In the genomic region with DNA sequence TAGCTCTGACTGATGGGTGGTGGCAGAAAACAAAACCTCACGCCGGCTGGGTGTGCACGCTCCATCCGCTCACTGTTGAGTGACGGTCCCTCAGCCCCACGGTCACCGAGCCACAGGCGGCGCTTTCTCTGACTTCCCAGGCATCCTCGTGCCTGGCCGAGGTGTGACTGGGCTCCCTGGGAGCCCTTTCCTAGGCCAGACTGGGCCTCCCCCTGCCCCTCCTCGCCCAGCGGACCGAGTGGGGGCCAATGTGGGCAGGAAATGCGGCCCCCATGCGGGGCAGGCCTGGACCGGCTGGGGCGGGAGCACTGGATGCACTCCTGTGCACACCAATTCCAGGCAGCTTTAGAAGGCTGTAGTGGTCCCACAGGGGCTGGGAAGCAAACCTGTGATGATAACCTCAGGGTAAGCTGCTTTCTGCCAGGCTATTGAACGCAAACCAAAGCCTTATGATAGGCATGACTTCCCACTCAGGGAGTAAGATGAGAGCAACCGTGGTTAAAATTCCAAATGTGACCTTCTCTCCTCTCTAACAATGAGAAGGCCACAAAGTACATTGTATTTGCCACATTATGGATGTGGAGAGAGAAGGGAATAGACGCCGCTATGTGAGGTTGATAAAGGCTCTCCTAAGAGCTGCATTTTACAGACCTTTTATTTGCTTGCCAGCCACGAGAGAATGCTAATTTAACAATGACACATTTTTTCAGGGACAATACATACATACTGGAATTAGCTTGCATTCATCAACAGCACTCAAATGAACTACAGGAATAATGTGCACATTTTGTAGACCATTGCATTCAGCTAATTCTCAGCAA, we compare ENCODE assay signal across 18 cellular contexts.
DNase-seq lines count a peak whose midpoint lies in the region; ATAC-seq and TF ChIP-seq lines count a peak whose summit lies in the region.
"Had no signal": no experiment of that assay in that cellular context is flagged by ENCODE, and none has a peak within 500 bp of the region (broad histone marks: within the 10 kb centered on the region; RNA-seq: fewer than 3 reads in every experiment).

No MANE protein-coding gene starts in this region.

- H3K4me3 Mint-ChIP-seq in activated naive CD4-positive, alpha-beta T cell treated with anti-CD3 and anti-CD28 coated beads for 36 hours, result no peak overlapping the region
- H3K4me3 Mint-ChIP-seq: activated B cell treated with CpG ODN at 0.5 μM for 24 hours; stimulated activated naive CD8-positive, alpha-beta T cell treated with anti-CD3 and anti-CD28 coated beads, Interleukin-15, Interleukin-2, amounts not matched to agents 100 ng/mL and 50 ng/mL, for 24 hours had no signal

- no peak overlapping the region for H3K4me3 ChIP-seq in astrocyte of the cerebellum (ENCODE audit: low read depth, low read length)
- H3K4me3 ChIP-seq: psoas muscle had no signal

- peak overlapping the region; percentile 6 for H3K27ac ChIP-seq in layer of hippocampus (ENCODE audit: low read depth, low read length)
- H3K27ac ChIP-seq: psoas muscle had no signal

- CTCF ChIA-PET in activated naive CD4-positive, alpha-beta T cell treated with anti-CD3 and anti-CD28 coated beads for 36 hours (lab: Charles Lee), result interaction anchor here (0.6 to 4.0 kb wide), 8 partner anchors 12 to 373 kb away, joined by 3 to 15 read pairs (median 4); no protein-coding TSS in a partner anchor

- H3K27me3 Mint-ChIP-seq in activated naive CD4-positive, alpha-beta T cell treated with anti-CD3 and anti-CD28 coated beads for 36 hours (ENCODE audit: low read depth), result no peaks in the 10 kb centered on the region
- H3K27me3 Mint-ChIP-seq: activated B cell treated with CpG ODN at 0.5 μM for 24 hours; naive thymus-derived CD8-positive, alpha-beta T cell; stimulated activated naive CD8-positive, alpha-beta T cell treated with anti-CD3 and anti-CD28 coated beads, Interleukin-15, Interleukin-2, amounts not matched to agents 100 ng/mL and 50 ng/mL, for 24 hours had no signal

- no peaks in the 10 kb centered on the region for H3K27me3 ChIP-seq in layer of hippocampus (ENCODE audit: control insufficient read depth, insufficient read depth, low read length)

- in situ Hi-C loops in astrocyte of the cerebellum (cut with HindIII; ENCODE audit: low sequenced_read_pairs), result no loop called here

- TF ChIP-seq CTCF in astrocyte of the cerebellum (IDR thresholded peaks at IDR 0.05; ENCODE audit: low read depth, low read length, missing control alignments), result no peak

- no peak for DNase-seq in activated naive CD4-positive, alpha-beta T cell treated with anti-CD3 and anti-CD28 coated beads for 36 hours
- DNase-seq in activated naive CD4-positive, alpha-beta T cell treated with Interleukin-2 at 50 U/mL for 16 hours, result no peak
- peak; percentile 44 for DNase-seq in astrocyte of the cerebellum (ENCODE audit: low read depth)
- DNase-seq in OCI-M1 (lab: John Stamatoyannopoulos, UW), result no peak
- DNase-seq in CD1c-positive myeloid dendritic cell (ENCODE audit: extremely low spot score), result no peak
- DNase-seq in LoVo (ENCODE audit: low spot score), result no peak
- DNase-seq: activated B cell treated with CpG ODN at 0.5 μM for 24 hours; activated gamma-delta T cell; head of caudate nucleus; mammary epithelial cell; naive thymus-derived CD8-positive, alpha-beta T cell; NCI-H187 treated with DMSO at 0.1 percent for 48 hours; NCI-H526; psoas muscle; SHP77 treated with DMSO at 0.1 percent for 48 hours had no signal

- no peak for ATAC-seq in GM19455 (IDR thresholded peaks at IDR 0.05; ENCODE audit: unreplicated experiment)
- ATAC-seq: naive thymus-derived CD8-positive, alpha-beta T cell; psoas muscle had no signal

- H3K9me3 Mint-ChIP-seq in activated naive CD4-positive, alpha-beta T cell treated with anti-CD3 and anti-CD28 coated beads for 36 hours, result no peaks in the 10 kb centered on the region
- H3K9me3 Mint-ChIP-seq: activated B cell treated with CpG ODN at 0.5 μM for 24 hours; naive thymus-derived CD8-positive, alpha-beta T cell; stimulated activated naive CD8-positive, alpha-beta T cell treated with anti-CD3 and anti-CD28 coated beads, Interleukin-15, Interleukin-2, amounts not matched to agents 100 ng/mL and 50 ng/mL, for 24 hours had no signal

- intact Hi-C loops in activated naive CD4-positive, alpha-beta T cell treated with anti-CD3 and anti-CD28 coated beads for 36 hours (cut with micrococcal nuclease), result loop anchor here (5.0 kb wide), 3 partner anchors 102 to 767 kb away; no protein-coding TSS in a partner anchor

- H3K4me1 Mint-ChIP-seq in activated naive CD4-positive, alpha-beta T cell treated with anti-CD3 and anti-CD28 coated beads for 36 hours (ENCODE audit: low read depth), result peaks cover 2% of the 10 kb centered on the region

- peaks cover 20% of the 10 kb centered on the region for H3K36me3 Mint-ChIP-seq in activated naive CD4-positive, alpha-beta T cell treated with anti-CD3 and anti-CD28 coated beads for 36 hours (ENCODE audit: low read depth)

- peak overlapping the region; percentile 17 for H3K27ac Mint-ChIP-seq in activated naive CD4-positive, alpha-beta T cell treated with anti-CD3 and anti-CD28 coated beads for 36 hours
